ENCODE assay signal across 8 cellular contexts in the genomic region with DNA sequence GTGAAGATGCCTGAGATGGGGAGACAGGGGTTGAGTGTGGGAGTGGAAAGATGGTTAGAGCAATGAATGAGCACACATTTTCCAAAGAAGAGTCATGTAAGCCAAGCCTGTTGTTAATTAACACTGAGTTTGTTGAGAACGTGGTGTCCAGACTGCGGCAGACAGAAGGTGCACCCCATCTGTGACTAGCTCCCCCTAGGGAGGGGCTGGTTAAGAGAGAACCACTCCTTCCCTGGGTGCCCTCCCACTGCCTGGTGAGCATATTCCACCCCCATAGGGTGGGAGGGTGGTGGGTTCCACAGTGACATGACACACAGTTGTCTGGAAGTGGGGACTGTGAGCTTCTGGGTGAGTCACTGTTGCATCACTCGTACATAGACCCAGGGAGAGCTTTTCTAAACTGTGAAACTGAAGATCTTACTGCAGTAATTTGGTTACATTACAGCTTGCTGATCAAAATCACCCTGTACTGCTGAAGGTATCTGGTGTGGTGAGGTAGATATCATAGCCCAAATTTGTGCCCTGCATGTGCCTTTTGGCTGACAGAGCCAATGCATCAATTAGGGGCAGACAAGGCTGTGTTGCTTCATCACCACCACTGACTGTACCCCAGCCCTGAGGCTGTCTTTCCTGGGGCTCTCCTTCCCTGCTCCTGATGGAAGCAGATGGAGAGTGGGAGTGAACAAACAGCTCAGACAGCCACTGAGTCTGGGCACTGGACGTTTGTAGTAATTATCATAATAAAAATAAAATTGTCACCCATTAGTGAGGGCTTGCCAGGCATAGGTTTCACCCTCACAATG.
DNase-seq lines count a peak whose midpoint lies in the region; ATAC-seq and TF ChIP-seq lines count a peak whose summit lies in the region.

No MANE protein-coding gene starts in this region.

- H3K27me3 Mint-ChIP-seq in CD8-positive, alpha-beta T cell (ENCODE audit: low read depth): peaks cover 38% of the 10 kb centered on the region

- H3K27ac Mint-ChIP-seq in CD8-positive, alpha-beta T cell: no peak overlapping the region

- POLR2A ChIA-PET in Panc1 (lab: Charles Lee): no interaction called here
- POLR2A ChIA-PET in CD8-positive, alpha-beta T cell (lab: Charles Lee): interaction anchor here (0.6 kb wide), 2 partner anchors 29 to 168 kb away, joined by 3 read pairs; no protein-coding TSS in a partner anchor

- no peak overlapping the region for H3K27ac ChIP-seq in Panc1 (ENCODE audit: low read length)
- no peak overlapping the region for H3K27ac ChIP-seq in CD8-positive, alpha-beta T cell (ENCODE audit: low read depth, low read length)

- no peaks in the 10 kb centered on the region for H3K9me3 ChIP-seq in Panc1 (ENCODE audit: control insufficient read depth, insufficient read depth, low read depth, low read length)
- H3K9me3 ChIP-seq in CD8-positive, alpha-beta T cell (ENCODE audit: low read length): no peaks in the 10 kb centered on the region

- DNase-seq in Daoy (ENCODE audit: low read depth) (peak; percentile 83), Panc1 (ENCODE audit: low read depth, low spot score) (no peak), epithelial cell of esophagus (ENCODE audit: low read depth) (peak; percentile 72), NCI-H2196 treated with DMSO at 0.1 percent for 48 hours (lab: John Stamatoyannopoulos, UW; ENCODE audit: unreplicated experiment) (no peak), cortex of kidney (lab: John Stamatoyannopoulos, UW) (no peak)
- DNase-seq in stimulated activated CD4-positive, alpha-beta T cell treated with anti-CD3 and anti-CD28 coated beads, Interleukin-15, amount 100 ng/mL, for 24 hours: peak; percentile 81
- DNase-seq in CD8-positive, alpha-beta T cell: no peak

- CTCF ChIA-PET in Panc1 (lab: Charles Lee): no interaction called here
- CTCF ChIA-PET in CD8-positive, alpha-beta T cell (lab: Charles Lee): interaction anchor here (3.0 kb wide), 1 partner anchor 15 kb away, joined by 10 read pairs; no protein-coding TSS in a partner anchor

- in situ Hi-C loops in Panc1 (cut with HindIII; ENCODE audit: low pct_unique_long_range_greater_than_20kb, low sequenced_read_pairs): no loop called here

- no TSS peak for BruUV-seq in Panc1 (replicated peaks; lab: Mats Ljungman, UMichigan)

- H3K4me1 Mint-ChIP-seq in CD8-positive, alpha-beta T cell (ENCODE audit: low read depth): no peaks in the 10 kb centered on the region

- H3K4me3 Mint-ChIP-seq in CD8-positive, alpha-beta T cell: no peak overlapping the region

- TF ChIP-seq CTCF in Panc1 (IDR thresholded peaks at IDR 0.05) (0 out of 2 replicates have a peak, but pooled peaks have one; percentile 6), epithelial cell of esophagus (IDR thresholded peaks at IDR 0.05; ENCODE audit: insufficient read depth, low read depth, low read length, missing control alignments) (no peak)
- no peak for TF ChIP-seq CTCF in CD8-positive, alpha-beta T cell (IDR thresholded peaks at IDR 0.05)

- intact Hi-C loops in Panc1 (cut with micrococcal nuclease; ENCODE audit: unreplicated experiment): no loop called here
- intact Hi-C loops in CD8-positive, alpha-beta T cell (cut with DNase I, micrococcal nuclease): no loop called here

- no peaks in the 10 kb centered on the region for H3K4me1 ChIP-seq in Panc1 (ENCODE audit: control insufficient read depth, insufficient read depth, low read length)
- no peaks in the 10 kb centered on the region for H3K4me1 ChIP-seq in CD8-positive, alpha-beta T cell (ENCODE audit: insufficient read depth, low read length)

- H3K27me3 ChIP-seq in Panc1 (ENCODE audit: control insufficient read depth, insufficient read depth, low read length): no peaks in the 10 kb centered on the region
- H3K27me3 ChIP-seq in CD8-positive, alpha-beta T cell (ENCODE audit: insufficient read depth, low read length): no peaks in the 10 kb centered on the region

- no peaks in the 10 kb centered on the region for H3K36me3 Mint-ChIP-seq in CD8-positive, alpha-beta T cell

- no peaks in the 10 kb centered on the region for H3K36me3 ChIP-seq in Panc1 (ENCODE audit: control insufficient read depth, insufficient read depth, low read length)
- H3K36me3 ChIP-seq in CD8-positive, alpha-beta T cell (ENCODE audit: insufficient read depth, low read length): no peaks in the 10 kb centered on the region

- H3K4me3 ChIP-seq in Panc1 (ENCODE audit: low read depth in 2 of 2, low read length in 2 of 2): no peak overlapping the region
- H3K4me3 ChIP-seq in epithelial cell of esophagus (ENCODE audit: low read length): no peak overlapping the region
- H3K4me3 ChIP-seq in CD8-positive, alpha-beta T cell (ENCODE audit: low read depth, low read length): no peak overlapping the region

- ATAC-seq in Panc1 (no peak), HG03139 (IDR thresholded peaks at IDR 0.05; ENCODE audit: unreplicated experiment) (no peak)
- no peak for ATAC-seq in CD8-positive, alpha-beta T cell

- no peaks in the 10 kb centered on the region for H3K9me3 Mint-ChIP-seq in CD8-positive, alpha-beta T cell

Comparison
In these comparisons a context has a peak if more than half of its experiments do, and no peak if none do; other contexts are left out.
1. DNase-seq: peak in Daoy (single experiment), epithelial cell of esophagus (single experiment) and stimulated activated CD4-positive, alpha-beta T cell treated with anti-CD3 and anti-CD28 coated beads, Interleukin-15, amount 100 ng/mL, for 24 hours (single experiment); none in Panc1 (single experiment), NCI-H2196 treated with DMSO at 0.1 percent for 48 hours (single experiment), cortex of kidney (single experiment) and CD8-positive, alpha-beta T cell (0 of 7).